In the genomic region with DNA sequence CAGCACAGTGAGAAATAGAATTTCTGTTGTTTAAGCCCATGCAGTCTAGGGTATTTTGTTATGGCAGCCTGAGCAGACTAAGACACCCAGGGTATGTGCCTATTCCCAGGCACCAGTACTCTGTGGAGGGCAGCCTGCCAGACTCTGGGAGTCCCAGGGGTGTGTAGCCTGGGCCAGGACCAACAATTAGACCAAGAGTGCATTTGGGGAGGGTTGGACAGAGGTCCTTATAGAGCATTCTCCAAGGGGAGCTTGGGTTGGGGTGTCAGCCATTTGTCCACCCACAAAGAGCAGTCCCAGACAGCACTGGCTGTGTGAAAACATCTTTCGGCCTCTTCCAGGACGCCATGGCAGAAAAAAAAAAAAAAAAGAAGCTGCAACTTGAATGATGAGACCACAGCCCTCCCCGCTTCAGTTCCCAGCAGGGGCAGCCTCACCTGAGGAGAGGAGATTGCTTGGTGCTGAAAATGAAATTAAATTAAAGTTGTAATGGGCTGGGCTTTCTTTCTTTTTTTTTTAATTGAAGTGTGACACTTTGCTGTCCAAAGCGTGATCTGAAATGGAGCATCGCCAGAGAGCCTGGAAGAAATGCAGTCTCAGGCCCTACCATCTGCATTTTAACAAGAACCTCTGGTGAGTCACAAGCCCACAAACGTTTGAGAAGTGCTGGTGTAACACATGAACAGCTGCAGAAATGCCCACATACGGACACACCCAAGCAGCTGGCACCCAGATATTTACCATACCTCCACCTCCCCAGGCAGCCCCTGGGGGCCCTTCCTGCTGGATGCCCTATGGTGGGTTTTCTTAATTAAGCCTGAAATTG, we compare ENCODE assay signal across 1 cellular context.
A peak's percentile ranks its signal among the peaks of the same experiment; 100 is the strongest.
TF ChIP-seq lines count a peak whose summit lies in the region.

No MANE protein-coding gene starts in this region.

TF ChIP-seq in H1, 55 proteins besides CTCF, POLR2A, EP300 and RAD21:
- TF ChIP-seq FOSL1 (IDR thresholded peaks at IDR 0.05; ENCODE audit: insufficient read depth, low read depth, low read length) (no peak), SUZ12 (IDR thresholded peaks at IDR 0.05; ENCODE audit: low read length) (peak; percentile 25; the same call in 1 of the 2 replicates), SP4 (IDR thresholded peaks at IDR 0.05; ENCODE audit: low read length) (no peak), E2F6 (IDR thresholded peaks at IDR 0.05) (no peak), SAP30 (IDR thresholded peaks at IDR 0.05; ENCODE audit: insufficient read depth, insufficient replicate concordance, low read length) (no peak)
- TF ChIP-seq, protein P1, sequence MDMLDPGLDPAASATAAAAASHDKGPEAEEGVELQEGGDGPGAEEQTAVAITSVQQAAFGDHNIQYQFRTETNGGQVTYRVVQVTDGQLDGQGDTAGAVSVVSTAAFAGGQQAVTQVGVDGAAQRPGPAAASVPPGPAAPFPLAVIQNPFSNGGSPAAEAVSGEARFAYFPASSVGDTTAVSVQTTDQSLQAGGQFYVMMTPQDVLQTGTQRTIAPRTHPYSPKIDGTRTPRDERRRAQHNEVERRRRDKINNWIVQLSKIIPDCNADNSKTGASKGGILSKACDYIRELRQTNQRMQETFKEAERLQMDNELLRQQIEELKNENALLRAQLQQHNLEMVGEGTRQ (IDR thresholded peaks at IDR 0.05; ENCODE audit: low read length), result no peak
